16 cellular contexts compared by ENCODE assay signal in genomic region chr2:226782092-226782713, GRCh38. TPM values are rescaled to one million over a fixed set of nuclear protein-coding genes. Genes with fewer than 3 reads are reported as not detected.
A peak's percentile ranks its signal among the peaks of the same experiment; 100 is the strongest.
DNase-seq lines count a peak whose midpoint lies in the region; ATAC-seq and TF ChIP-seq lines count a peak whose summit lies in the region.
"Had no signal": no experiment of that assay in that cellular context is flagged by ENCODE, and none has a peak within 500 bp of the region (broad histone marks: within the 10 kb centered on the region; RNA-seq: fewer than 3 reads in every experiment).

No MANE protein-coding gene starts in this region.

- H3K4me1 Mint-ChIP-seq in MCF 10A (ENCODE audit: insufficient read depth, unreplicated experiment) = no peaks in the 10 kb centered on the region

- no peaks in the 10 kb centered on the region for H3K36me3 ChIP-seq in breast epithelium
- peaks cover 5 to 35% of the 10 kb centered on the region in 2 experiments for H3K36me3 ChIP-seq in mesenchymal stem cell (ENCODE audit: control insufficient read depth in 1 of 2, insufficient read depth in 2 of 2, low read depth in 1 of 2, low read length in 2 of 2)
- H3K36me3 ChIP-seq in thymus (ENCODE audit: control insufficient read depth, insufficient read depth) = peaks cover 3% of the 10 kb centered on the region
- H3K36me3 ChIP-seq in BE2C = no peaks in the 10 kb centered on the region

- POLR2A ChIA-PET in MCF 10A (lab: Yijun Ruan, JAX) = interaction anchor here (0.6 to 2.9 kb wide), 3 partner anchors 9 to 81 kb away, joined by 3 to 11 read pairs (median 3); no protein-coding TSS in a partner anchor

- TF ChIP-seq CTCF in breast epithelium (IDR thresholded peaks at IDR 0.05) = no peak
- no peak for TF ChIP-seq CTCF in MCF 10A (IDR thresholded peaks at IDR 0.05; ENCODE audit: unreplicated experiment)
- no peak for TF ChIP-seq CTCF in choroid plexus epithelial cell (conservative IDR thresholded peaks at IDR 0.05; ENCODE audit: low read depth, low read length)
- TF ChIP-seq CTCF in BE2C (IDR thresholded peaks at IDR 0.05; ENCODE audit: low read depth, low read length) = no peak

- no TSS peak for BruUV-seq in MCF 10A (replicated peaks; lab: Mats Ljungman, UMichigan)

- H2BK12ac ChIP-seq in mesenchymal stem cell (ENCODE audit: low read length in 2 of 2) = peak overlapping the region; percentile 59 to 73

- peak overlapping the region in 1 of 2 experiments; percentile 77 for H3K14ac ChIP-seq in mesenchymal stem cell (ENCODE audit: low read length in 2 of 2)

- peaks cover 7% of the 10 kb centered on the region for H3K79me1 ChIP-seq in mesenchymal stem cell (replicated peaks; ENCODE audit: low read length, poor library complexity, severe bottlenecking)

- H3K27ac ChIP-seq in breast epithelium = peak overlapping the region; percentile 73 to 86
- H3K27ac ChIP-seq in mesenchymal stem cell (ENCODE audit: low read length, poor library complexity, severe bottlenecking) = peak overlapping the region; percentile 65
- peak overlapping the region; percentile 8 for H3K27ac ChIP-seq in thymus (ENCODE audit: low read depth)

- H3K4me1 ChIP-seq in breast epithelium (no peaks in the 10 kb centered on the region), mesenchymal stem cell (ENCODE audit: control insufficient read depth, insufficient read depth, low read depth, low read length) (peaks cover 5% of the 10 kb centered on the region), thymus (ENCODE audit: control insufficient read depth, insufficient read depth, low read length) (peaks cover 2% of the 10 kb centered on the region), BE2C (no peaks in the 10 kb centered on the region)

- no peak overlapping the region for H2BK5ac ChIP-seq in mesenchymal stem cell (ENCODE audit: low read depth, low read length, poor library complexity, severe bottlenecking)

- H3K27me3 ChIP-seq in breast epithelium = no peaks in the 10 kb centered on the region
- no peaks in the 10 kb centered on the region for H3K27me3 ChIP-seq in mesenchymal stem cell (ENCODE audit: control insufficient read depth in 1 of 2, insufficient read depth in 1 of 2, low read length in 2 of 2)
- no peaks in the 10 kb centered on the region for H3K27me3 ChIP-seq in thymus (ENCODE audit: control insufficient read depth, insufficient read depth)
- H3K27me3 ChIP-seq in BE2C = no peaks in the 10 kb centered on the region

- H2BK15ac ChIP-seq in mesenchymal stem cell (ENCODE audit: low read depth, poor library complexity, severe bottlenecking) = no peak overlapping the region

- no peak overlapping the region for H2BK120ac ChIP-seq in mesenchymal stem cell (ENCODE audit: low read depth, low read length)

- no peak for ATAC-seq in GM19324 (IDR thresholded peaks at IDR 0.05; ENCODE audit: low FRiP score, unreplicated experiment)
- ATAC-seq: activated CD8-positive, alpha-beta memory T cell treated with anti-CD3 and anti-CD28 coated beads, Interleukin-2, amount 10 ng/mL, durations not matched to agents 7 days and 5 days; mucosa of descending colon; sciatic nerve had no signal

- H4K8ac ChIP-seq in mesenchymal stem cell (ENCODE audit: low read length) = peak overlapping the region; percentile 8

- H3K4me3 ChIP-seq in breast epithelium (no peak overlapping the region), choroid plexus epithelial cell (ENCODE audit: low read depth, low read length) (peak overlapping the region; percentile 5), mesenchymal stem cell (ENCODE audit: insufficient read depth in 1 of 2, low read depth in 1 of 2, low read length in 2 of 2) (no peak overlapping the region), thymus (ENCODE audit: low read length) (no peak overlapping the region), BE2C (ENCODE audit: low read depth, low read length) (no peak overlapping the region)
- H3K4me3 ChIP-seq: mucosa of descending colon had no signal

- H3K27ac Mint-ChIP-seq in MCF 10A (ENCODE audit: low read depth, unreplicated experiment) = no peak overlapping the region
- H3K27ac Mint-ChIP-seq: activated CD8-positive, alpha-beta memory T cell treated with anti-CD3 and anti-CD28 coated beads, Interleukin-2, amount 10 ng/mL, durations not matched to agents 7 days and 5 days; activated naive CD8-positive, alpha-beta T cell treated with anti-CD3 and anti-CD28 coated beads, Interleukin-2, amount 10 ng/mL, durations not matched to agents 7 days and 5 days had no signal

- H2AK5ac ChIP-seq in mesenchymal stem cell (ENCODE audit: low read length, severe bottlenecking) = peak overlapping the region; percentile 81

- H3K4me3 Mint-ChIP-seq in MCF 10A (ENCODE audit: unreplicated experiment) = no peak overlapping the region
- H3K4me3 Mint-ChIP-seq: activated CD8-positive, alpha-beta memory T cell treated with anti-CD3 and anti-CD28 coated beads, Interleukin-2, amount 10 ng/mL, durations not matched to agents 7 days and 5 days; activated naive CD8-positive, alpha-beta T cell treated with anti-CD3 and anti-CD28 coated beads, Interleukin-2, amount 10 ng/mL, durations not matched to agents 7 days and 5 days had no signal

- no peaks in the 10 kb centered on the region for H3K9me3 Mint-ChIP-seq in MCF 10A (ENCODE audit: unreplicated experiment)

- DNase-seq in breast epithelium (ENCODE audit: low spot score in 2 of 2) (no peak), MCF 10A (ENCODE audit: unreplicated experiment) (no peak), choroid plexus epithelial cell (ENCODE audit: low read depth) (peak; percentile 96), mesenchymal stem cell (peak; percentile 60), BE2C (no peak), HCEC 1CT (no peak)
- DNase-seq: activated CD8-positive, alpha-beta memory T cell treated with anti-CD3 and anti-CD28 coated beads, Interleukin-2, amount 10 ng/mL, durations not matched to agents 7 days and 5 days; activated naive CD8-positive, alpha-beta T cell treated with anti-CD3 and anti-CD28 coated beads, Interleukin-2, amount 10 ng/mL, durations not matched to agents 7 days and 5 days; DMS 273 treated with DMSO at 0.1 percent for 48 hours; mucosa of descending colon; NCI-H1048; NCI-H524 treated with DMSO at 0.1 percent for 48 hours; SHP77 treated with DMSO at 0.1 percent for 48 hours had no signal

- no peak overlapping the region for H4K91ac ChIP-seq in mesenchymal stem cell (ENCODE audit: low read length)

- no peak overlapping the region for H3K9ac ChIP-seq in mesenchymal stem cell (ENCODE audit: low read length)

- peak overlapping the region in 1 of 2 experiments; percentile 64 for H3K23ac ChIP-seq in mesenchymal stem cell (ENCODE audit: low read length in 2 of 2)

- no peaks in the 10 kb centered on the region for H3K9me3 ChIP-seq in breast epithelium
- H3K9me3 ChIP-seq in mesenchymal stem cell (ENCODE audit: control insufficient read depth, low read length) = no peaks in the 10 kb centered on the region
- no peaks in the 10 kb centered on the region for H3K9me3 ChIP-seq in thymus (ENCODE audit: control insufficient read depth)
- no peaks in the 10 kb centered on the region for H3K9me3 ChIP-seq in BE2C
- H3K9me3 ChIP-seq: mucosa of descending colon had no signal

- peak overlapping the region in 1 of 2 experiments; percentile 68 for H3K4ac ChIP-seq in mesenchymal stem cell (ENCODE audit: low read depth in 1 of 2, low read length in 2 of 2)

- H3K27me3 Mint-ChIP-seq in MCF 10A (ENCODE audit: insufficient read depth, unreplicated experiment) = no peaks in the 10 kb centered on the region
- H3K27me3 Mint-ChIP-seq: activated CD8-positive, alpha-beta memory T cell treated with anti-CD3 and anti-CD28 coated beads, Interleukin-2, amount 10 ng/mL, durations not matched to agents 7 days and 5 days; activated naive CD8-positive, alpha-beta T cell treated with anti-CD3 and anti-CD28 coated beads, Interleukin-2, amount 10 ng/mL, durations not matched to agents 7 days and 5 days had no signal

- intact Hi-C loops in breast epithelium (cut with DNase I; ENCODE audit: low total_unique reads) = no loop called here
- intact Hi-C loops in MCF 10A (cut with micrococcal nuclease) = no loop called here

- H3K18ac ChIP-seq in mesenchymal stem cell (ENCODE audit: low read depth in 1 of 2, low read length in 2 of 2) = peak overlapping the region; percentile 56 to 92

- CTCF ChIA-PET in MCF 10A (lab: Yijun Ruan, JAX) = no interaction called here

- TF ChIP-seq POLR2A in breast epithelium (IDR thresholded peaks at IDR 0.05) = no peak

- H3K4me2 ChIP-seq in mesenchymal stem cell (ENCODE audit: low read length, poor library complexity, severe bottlenecking) = peak overlapping the region; percentile 28

- no peaks in the 10 kb centered on the region for H3K36me3 Mint-ChIP-seq in MCF 10A (ENCODE audit: insufficient read depth, unreplicated experiment)

- 72% methylated on average over 2 of the region's 5 CpGs for WGBS in mesenchymal stem cell
- WGBS in thymus = 91% methylated on average over 5 of the region's 5 CpGs

- H2AFZ ChIP-seq in mesenchymal stem cell (ENCODE audit: low read depth, low read length) = no peak overlapping the region

RNA-seq across cellular contexts. Expression of gene IRS1, which starts 17.4 kb away (rescaled TPM):
- 10 to 100 TPM; 18.4 to 48.3 (median 22.3) TPM for total RNA-seq in breast epithelium
- 6.1 and 10.5 TPM in 2 replicates for total RNA-seq in MCF 10A (2022)
- 30.0 TPM for polyA plus RNA-seq in mesenchymal stem cell (2013, experiment 1 of 2)
- 28.7 TPM for polyA plus RNA-seq in mesenchymal stem cell (2013, experiment 2 of 2)
- polyA plus RNA-seq in thymus = 11.5 TPM
- 7.8 TPM for polyA plus RNA-seq in BE2C (2012; ENCODE audit: insufficient read depth, insufficient read length, low read depth)

RNA-seq across cellular contexts. Expression of gene RHBDD1, which starts 53.7 kb away (rescaled TPM):
- total RNA-seq in breast epithelium = 10 to 100 TPM; 17.9 to 46.2 (median 20.0) TPM
- 75.2 and 76.0 TPM in 2 replicates for total RNA-seq in MCF 10A (2022)
- polyA plus RNA-seq in mesenchymal stem cell (2013, experiment 1 of 2) = 20.6 TPM
- 20.9 TPM for polyA plus RNA-seq in mesenchymal stem cell (2013, experiment 2 of 2)
- 11.5 TPM for polyA plus RNA-seq in thymus
- polyA plus RNA-seq in BE2C (2012; ENCODE audit: insufficient read depth, insufficient read length, low read depth) = 40.9 TPM

Comparison
In these comparisons a context has a peak if more than half of its experiments do, and no peak if none do; other contexts are left out.
1. DNase-seq: peak in choroid plexus epithelial cell (single experiment) and mesenchymal stem cell (single experiment); none in breast epithelium (0 of 2), MCF 10A (single experiment), BE2C (single experiment) and HCEC 1CT (single experiment).
2. H3K27ac ChIP-seq: peak in every context shown above with its lines; median percentile 80 in breast epithelium; 65 in mesenchymal stem cell; 8 in thymus.